8 cellular contexts compared by ENCODE assay signal in the genomic region with DNA sequence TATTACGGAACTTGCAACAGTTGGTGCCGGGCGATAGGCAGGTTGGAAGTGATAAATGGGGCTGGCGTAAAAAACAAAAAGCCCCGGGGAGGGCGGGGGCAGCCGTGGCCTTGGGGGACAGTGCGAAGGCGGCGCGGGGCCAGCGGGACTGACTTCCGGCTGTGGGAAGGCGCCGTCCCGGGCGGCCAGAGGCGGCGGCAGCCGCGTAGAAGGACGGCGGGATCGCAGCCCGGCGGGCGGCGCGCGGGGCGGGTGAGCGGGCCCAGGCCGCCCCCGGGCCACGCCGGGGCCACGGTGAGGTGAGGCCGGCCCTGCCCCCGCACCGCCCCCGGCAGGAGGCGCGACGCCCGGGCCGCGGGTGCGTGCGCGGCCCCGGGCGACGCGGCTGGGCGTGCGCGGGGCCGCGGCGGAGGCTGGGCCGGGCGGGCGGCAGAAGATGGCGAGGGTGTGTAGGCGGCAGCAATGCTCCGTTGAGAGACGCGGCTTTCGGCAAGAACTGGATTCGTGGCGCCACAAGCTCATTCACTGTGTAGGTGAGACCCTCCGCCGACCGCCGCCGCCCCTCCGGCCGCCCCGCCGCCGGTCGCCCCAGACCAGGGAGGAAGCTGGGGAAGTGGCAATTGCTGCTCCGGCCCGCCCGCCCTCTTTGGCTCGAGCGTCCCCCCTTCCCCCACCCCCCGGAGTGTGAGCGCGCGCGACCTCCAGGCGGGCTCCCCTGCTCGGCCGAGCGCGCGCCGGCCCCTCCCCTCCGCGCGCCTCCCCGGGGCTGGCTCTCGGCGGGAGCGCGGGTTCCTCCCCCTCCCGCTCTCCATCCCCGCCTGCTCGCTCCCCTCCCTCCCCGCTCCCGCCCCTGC. TPM values are rescaled to one million over a fixed set of nuclear protein-coding genes. Genes with fewer than 3 reads are reported as not detected.
DNase-seq lines count a peak whose midpoint lies in the region; ATAC-seq and TF ChIP-seq lines count a peak whose summit lies in the region.

A gene (plus strand): TSS at position 432 of the 854 bp plus-strand sequence. CDS start 116,760 bp downstream, outside the sequence.

- H2AFZ ChIP-seq in hepatocyte, result peak within 1 kb of the TSS; percentile 89

- in situ Hi-C loops in astrocyte of the cerebellum (cut with HindIII; ENCODE audit: low sequenced_read_pairs), result no loop called here

- peak; percentile 64 for ATAC-seq in GM18498 (IDR thresholded peaks at IDR 0.05; ENCODE audit: unreplicated experiment)
- ATAC-seq in HG02840 (IDR thresholded peaks at IDR 0.05; ENCODE audit: low FRiP score, unreplicated experiment), result peak; percentile 52
- no peak for ATAC-seq in HG03378 (IDR thresholded peaks at IDR 0.05; ENCODE audit: unreplicated experiment)

- H3K36me3 ChIP-seq in hepatocyte (replicated peaks; ENCODE audit: insufficient read depth, low read depth), result no peaks in the 10 kb centered on the region

- peaks cover 41% of the 10 kb centered on the region for H3K79me2 ChIP-seq in hepatocyte

- H3K4me3 ChIP-seq in astrocyte of the cerebellum (ENCODE audit: low read depth, low read length) (peak within 1 kb of the TSS; percentile 72), hepatocyte (peak within 1 kb of the TSS; percentile 51), retinal pigment epithelial cell (ENCODE audit: low read length) (peak within 1 kb of the TSS; percentile 78)

- peak within 1 kb of the TSS; percentile 100 for H3K27ac ChIP-seq in hepatocyte

- no peaks in the 10 kb centered on the region for H3K9me2 ChIP-seq in hepatocyte (replicated peaks; ENCODE audit: insufficient read depth)

- TF ChIP-seq CTCF in astrocyte of the cerebellum (IDR thresholded peaks at IDR 0.05; ENCODE audit: low read depth, low read length, missing control alignments) (no peak), hepatocyte (IDR thresholded peaks at IDR 0.05; ENCODE audit: poor library complexity) (no peak), retinal pigment epithelial cell (conservative IDR thresholded peaks at IDR 0.05; ENCODE audit: low read depth, low read length) (no peak)

- H3K27me3 ChIP-seq in hepatocyte, result no peaks in the 10 kb centered on the region

- no peaks in the 10 kb centered on the region for H3K9me3 ChIP-seq in hepatocyte (ENCODE audit: low read depth)

- peak within 1 kb of the TSS; percentile 86 for H3K4me2 ChIP-seq in hepatocyte

- H4K20me1 ChIP-seq in hepatocyte (ENCODE audit: insufficient read depth, poor library complexity, severe bottlenecking), result peaks cover 36% of the 10 kb centered on the region

- DNase-seq in NCI-H146 treated with DMSO at 0.1 percent for 48 hours (lab: John Stamatoyannopoulos, UW; ENCODE audit: unreplicated experiment) (peak; percentile 66), T1000 (lab: John Stamatoyannopoulos, UW) (peak; percentile 85), astrocyte of the cerebellum (ENCODE audit: low read depth) (peak; percentile 59), hepatocyte (ENCODE audit: low spot score) (peak; percentile 95), retinal pigment epithelial cell (ENCODE audit: low read depth) (peak; percentile 50)

- WGBS in hepatocyte (ENCODE audit: low lambda C conversion rate, missing lambda C conversion rate), result 0% methylated on average over 18 of the region's 112 CpGs

- H3K4me1 ChIP-seq in hepatocyte (ENCODE audit: insufficient read depth), result peaks cover 12% of the 10 kb centered on the region

RNA-seq across cellular contexts. Expression of the gene that starts here (rescaled TPM):
- 48.7 and 52.4 TPM in 2 replicates for total RNA-seq in hepatocyte
- polyA plus RNA-seq in hepatocyte, result 24.0 and 26.1 TPM in 2 replicates
